Comparison of ENCODE assay signal across 8 cellular contexts in the genomic region with DNA sequence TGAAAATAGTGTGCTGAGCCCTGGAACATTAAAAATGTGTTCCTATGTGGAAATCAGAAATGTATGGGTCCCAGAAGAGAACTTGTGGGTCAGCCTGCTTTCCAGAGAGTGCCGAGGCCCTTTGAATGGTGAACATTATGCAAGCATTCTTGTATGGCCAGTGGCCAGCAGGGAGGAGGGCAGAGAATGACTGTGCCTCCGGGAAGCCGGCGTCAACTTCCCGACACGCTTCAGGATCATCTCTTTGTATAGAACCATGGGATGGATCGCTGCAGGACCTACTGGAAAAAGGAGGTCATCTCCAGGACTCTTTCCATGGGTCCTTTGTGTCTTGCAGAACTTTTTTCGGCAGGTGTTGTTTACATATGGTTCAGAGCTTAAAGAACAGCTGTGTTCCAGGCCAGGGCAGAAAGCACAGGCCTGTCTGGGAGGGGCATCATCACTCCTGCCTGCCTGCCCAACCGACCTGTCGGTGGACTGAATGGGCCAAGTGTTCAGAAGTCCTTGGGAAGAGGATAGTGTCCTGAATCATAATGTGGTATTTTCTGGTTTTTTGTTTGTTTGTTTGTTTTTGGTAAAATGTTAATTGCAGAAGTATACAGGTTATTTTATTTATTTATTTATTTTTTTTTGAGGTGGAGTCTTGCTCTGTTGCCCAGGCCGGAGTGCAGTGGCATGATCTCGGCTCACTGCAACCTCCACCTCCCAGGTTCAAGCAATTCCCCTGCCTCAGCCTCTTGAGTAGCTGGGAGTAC. TPM values are rescaled to one million over a fixed set of nuclear protein-coding genes. Genes with fewer than 3 reads are reported as not detected.
DNase-seq lines count a peak whose midpoint lies in the region; ATAC-seq and TF ChIP-seq lines count a peak whose summit lies in the region.

No MANE protein-coding gene starts in this region.

- CTCF ChIA-PET in mammary epithelial cell (lab: Charles Lee; ENCODE audit: low non-redundant PET), result no interaction called here

- H3K9me3 ChIP-seq in mammary epithelial cell (replicated peaks; ENCODE audit: insufficient read depth, low read length) (no peaks in the 10 kb centered on the region), skeletal muscle satellite cell (replicated peaks; ENCODE audit: low read length) (no peaks in the 10 kb centered on the region)

- no peak for ATAC-seq in GM21717 (IDR thresholded peaks at IDR 0.05; ENCODE audit: unreplicated experiment)

- DNase-seq in Caki2 (ENCODE audit: low read depth), result peak; percentile 66
- DNase-seq in NCI-H226, result peak; percentile 79
- DNase-seq in mammary epithelial cell, result peak; percentile 79
- peak; percentile 68 for DNase-seq in islet precursor cell
- no peak for DNase-seq in NCI-H1436 (lab: John Stamatoyannopoulos, UW)
- DNase-seq in effector CD4-positive, alpha-beta T cell, result no peak

- WGBS in mammary epithelial cell (ENCODE audit: low coverage, missing lambda C conversion rate), result 4% methylated on average over 10 of the region's 12 CpGs

- no peak overlapping the region for H2AFZ ChIP-seq in mammary epithelial cell (ENCODE audit: low read depth, low read length)

- H4K20me1 ChIP-seq in mammary epithelial cell (ENCODE audit: insufficient read depth, low read length), result peaks cover 41% of the 10 kb centered on the region

- H3K4me1 ChIP-seq in mammary epithelial cell (ENCODE audit: insufficient read depth, low read length), result peaks cover 58% of the 10 kb centered on the region
- H3K4me1 ChIP-seq in skeletal muscle satellite cell (ENCODE audit: control insufficient read depth, insufficient read depth, low read length), result peaks cover 68% of the 10 kb centered on the region

- no peak overlapping the region for H3K9ac ChIP-seq in mammary epithelial cell (ENCODE audit: insufficient read depth, low read length)
- peak overlapping the region; percentile 70 for H3K9ac ChIP-seq in skeletal muscle satellite cell (ENCODE audit: low read depth, low read length)

- TF ChIP-seq CTCF in mammary epithelial cell (conservative IDR thresholded peaks at IDR 0.05 in 1 of 2, IDR thresholded peaks at IDR 0.05 in 1 of 2; ENCODE audit: extremely low read depth in 1 of 2, insufficient read depth in 1 of 2, low read depth in 1 of 2, low read length in 2 of 2), result no peak

- H3K4me2 ChIP-seq in mammary epithelial cell (ENCODE audit: insufficient read depth, low read depth, low read length) (peak overlapping the region; percentile 71), skeletal muscle satellite cell (ENCODE audit: low read length) (peak overlapping the region; percentile 82)

- H3K4me3 ChIP-seq in mammary epithelial cell (replicated peaks in 1 of 3; ENCODE audit: insufficient read depth in 1 of 3, low read depth in 2 of 3, low read length in 3 of 3), result no peak overlapping the region
- H3K4me3 ChIP-seq in skeletal muscle satellite cell (ENCODE audit: low read length), result peak overlapping the region; percentile 56

- BruUV-seq in mammary epithelial cell (replicated peaks; lab: Mats Ljungman, UMichigan), result no TSS peak

- H3K79me2 ChIP-seq in mammary epithelial cell (ENCODE audit: insufficient read depth, low read length), result peaks cover 98% of the 10 kb centered on the region

- dilution Hi-C loops in mammary epithelial cell (cut with HindIII; ENCODE audit: low sequenced_read_pairs), result no loop called here

- intact Hi-C loops in mammary epithelial cell (cut with micrococcal nuclease), result no loop called here

- in situ Hi-C loops in Caki2 (cut with HindIII; ENCODE audit: low pct_unique_long_range_greater_than_20kb, low sequenced_read_pairs) (no loop called here), mammary epithelial cell (cut with MboI; ENCODE audit: low sequenced_read_pairs in 2 of 2) (loop anchor here in 1 of 2 donors (10.0 to 25.0 kb wide), 2 partner anchors 48 to 334 kb away; a partner anchor contains a TSS)

- H3K27ac ChIP-seq in mammary epithelial cell (ENCODE audit: insufficient read depth, low read depth, low read length), result peak overlapping the region; percentile 31

- H3K36me3 ChIP-seq in mammary epithelial cell (ENCODE audit: insufficient read depth, low read length), result no peaks in the 10 kb centered on the region
- no peaks in the 10 kb centered on the region for H3K36me3 ChIP-seq in skeletal muscle satellite cell (ENCODE audit: insufficient read depth, low read length)

- H3K27me3 ChIP-seq in mammary epithelial cell (ENCODE audit: insufficient read depth, low read length) (no peaks in the 10 kb centered on the region), skeletal muscle satellite cell (ENCODE audit: control insufficient read depth, insufficient read depth, low read length) (no peaks in the 10 kb centered on the region)

RNA-seq across cellular contexts. Expression of a gene that starts 9.0 kb away (rescaled TPM):
- 35.4 and 36.8 TPM in 2 replicates for total RNA-seq in Caki2 (2014; rRNA removed; shearing (Covaris generic); ENCODE audit: low replicate concordance)
- 100 to 1,000 TPM in 1 of 2 donors, 10 to 100 TPM in 1; 84.0 to 170 TPM for total RNA-seq in mammary epithelial cell
- polyA plus RNA-seq in mammary epithelial cell, result 26.5 TPM
- 206 TPM for polyA minus RNA-seq in mammary epithelial cell
- 51.7 and 54.2 TPM in 2 replicates for total RNA-seq in skeletal muscle satellite cell (2012; rRNA removed)

Comparison
In these comparisons a context has a peak if more than half of its experiments do, and no peak if none do; other contexts are left out.
1. DNase-seq: peak in Caki2 (single experiment), NCI-H226 (single experiment), mammary epithelial cell (single experiment) and islet precursor cell (single experiment); none in NCI-H1436 (single experiment) and effector CD4-positive, alpha-beta T cell (single experiment).